Comparison of ENCODE assay signal across 24 cellular contexts in the genomic region with DNA sequence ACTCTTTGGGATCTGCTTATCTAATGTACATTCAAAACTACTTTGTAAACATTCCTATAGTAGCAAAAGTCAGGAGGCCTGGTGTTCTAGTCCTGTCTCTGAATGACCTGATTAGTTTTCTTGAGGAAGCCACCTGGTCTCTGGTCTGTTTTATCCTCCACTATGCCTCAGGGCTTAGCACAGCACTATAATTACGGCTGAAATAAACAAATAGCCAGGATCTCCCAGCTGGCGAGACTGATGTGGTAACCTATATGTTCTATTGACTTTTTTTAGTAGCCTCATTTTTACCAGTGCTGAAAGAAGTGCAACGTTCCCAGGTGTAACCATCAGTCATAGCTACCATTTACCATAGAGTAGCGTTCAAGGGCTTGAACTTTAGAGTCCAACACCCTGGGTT.
"Had no signal": no experiment of that assay in that cellular context is flagged by ENCODE, and none has a peak within 500 bp of the region (broad histone marks: within the 10 kb centered on the region; RNA-seq: fewer than 3 reads in every experiment).

No MANE protein-coding gene starts in this region.

- ATAC-seq: activated CD4-positive, CD25-positive, alpha-beta regulatory T cell treated with anti-CD3 and anti-CD28 coated beads, Interleukin-2, amount 50 U/mL, for 24 hours; activated T-cell treated with anti-CD3 and anti-CD28 coated beads, Interleukin-2, amount 50 U/mL, for 72 hours; gastrocnemius medialis; natural killer cell; stimulated activated naive B cell treated with anti-CD40 and anti-IgM and Interleukin-4, amounts not matched to agents 10 μg/mL and 1 μg/mL and 100 μg/mL, for 72 hours had no signal

- H3K27ac ChIP-seq: esophagus squamous epithelium, gastrocnemius medialis, left ventricle myocardium inferior, sigmoid colon, testis, VCaP had no signal

- DNase-seq: activated CD4-positive, alpha-beta memory T cell treated with anti-CD3 and anti-CD28 coated beads, Interleukin-2, amount 10 ng/mL, durations not matched to agents 7 days and 5 days; activated CD4-positive, alpha-beta T cell treated with anti-CD3 and anti-CD28 coated beads, Interleukin-2, amount 10 ng/mL, durations not matched to agents 24 days and 14 days; activated effector memory CD4-positive, alpha-beta T cell treated with Interleukin-2 at 50 U/mL for 16 hours; activated naive CD4-positive, alpha-beta T cell treated with anti-CD3 and anti-CD28 coated beads for 36 hours; activated naive CD8-positive, alpha-beta T cell treated with anti-CD3 and anti-CD28 coated beads, Interleukin-2, amount 10 ng/mL, durations not matched to agents 7 days and 5 days; activated T-cell treated with anti-CD3 and anti-CD28 coated beads, Interleukin-2, amount 50 U/mL, for 72 hours; amygdala; cortex of kidney; endodermal cell; esophagus squamous epithelium; gastrocnemius medialis; head of caudate nucleus; hypothalamus; left ventricle myocardium inferior; natural killer cell; sigmoid colon; stimulated activated CD4-positive, alpha-beta T cell treated with anti-CD3 and anti-CD28 coated beads, Interleukin-15, amount 100 ng/mL, for 24 hours; stimulated activated CD4-positive, alpha-beta T cell treated with anti-CD3 and anti-CD28 coated beads, Interleukin-2, amount 100 ng/mL, for 48 hours; stimulated activated CD8-positive, alpha-beta memory T cell treated with anti-CD3 and anti-CD28 coated beads, Interleukin-4, amount 100 ng/mL, for 48 hours; stimulated activated naive B cell treated with anti-CD40 and anti-IgM and Interleukin-4, amounts not matched to agents 10 μg/mL and 1 μg/mL and 100 μg/mL, for 72 hours; testis; trophoblast cell had no signal
